13 cellular contexts compared by ENCODE assay signal in the genomic region with DNA sequence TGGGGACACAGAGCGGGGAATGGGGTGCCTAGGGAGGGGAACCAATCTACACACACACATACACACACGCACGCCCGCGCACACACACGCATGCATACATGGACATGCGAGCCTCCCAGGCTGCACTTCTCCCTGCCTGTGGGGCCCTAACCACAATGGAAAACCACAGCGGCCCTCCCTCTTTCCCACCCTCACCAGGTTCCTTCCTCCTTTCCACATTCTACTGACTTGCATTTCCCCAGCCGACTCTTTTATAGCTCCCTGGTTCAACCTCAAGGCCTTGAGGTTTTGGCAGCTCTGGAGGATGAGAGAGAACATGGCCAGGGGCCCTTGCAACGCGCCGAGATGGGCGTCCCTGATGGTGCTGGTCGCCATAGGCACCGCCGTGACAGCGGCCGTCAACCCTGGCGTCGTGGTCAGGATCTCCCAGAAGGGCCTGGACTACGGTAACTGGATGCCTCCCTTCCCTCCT. TPM values are rescaled to one million over a fixed set of nuclear protein-coding genes. Genes with fewer than 3 reads are reported as not detected.
A peak's percentile ranks its signal among the peaks of the same experiment; 100 is the strongest.
DNase-seq lines count a peak whose midpoint lies in the region; ATAC-seq, FAIRE-seq and TF ChIP-seq lines count a peak whose summit lies in the region.
"Had no signal": no experiment of that assay in that cellular context is flagged by ENCODE, and none has a peak within 500 bp of the region (broad histone marks: within the 10 kb centered on the region; RNA-seq: fewer than 3 reads in every experiment).

A gene (plus strand): TSS at position 249 of the 472 bp plus-strand sequence. CDS start 68 bp downstream, at position 317.

- H3K23ac ChIP-seq in neuronal stem cell (ENCODE audit: low read depth, low read length, poor library complexity) = no peak within 1 kb of the TSS

- intact Hi-C loops in GM12878 (cut with micrococcal nuclease; ENCODE audit: unreplicated experiment) = no loop called here

- H2AK5ac ChIP-seq in neuronal stem cell (ENCODE audit: low read depth, low read length) = peak within 1 kb of the TSS; percentile 21

- POLR2A ChIA-PET in GM12878 (lab: Charles Lee) = no interaction called here

- no peak within 1 kb of the TSS for H2BK15ac ChIP-seq in neuronal stem cell (ENCODE audit: low read length)

- no peak within 1 kb of the TSS for H4K8ac ChIP-seq in neuronal stem cell (ENCODE audit: low read depth, low read length)

- H3K4me3 Mint-ChIP-seq in activated T-helper 17 cell treated with anti-CD3 and anti-CD28 coated beads, Interleukin-2, amount 50 U/mL, for 72 hours = no peak within 1 kb of the TSS

- H3K36me3 ChIP-seq in GM12878 (ENCODE audit: control insufficient read depth in 2 of 2, insufficient read depth in 2 of 2, low read length in 1 of 2) (no peaks in the 10 kb centered on the region), neuronal stem cell (replicated peaks in 1 of 2; ENCODE audit: control insufficient read depth in 2 of 2, insufficient read depth in 2 of 2, low read length in 2 of 2) (no peaks in the 10 kb centered on the region)

- RAD21 ChIA-PET in GM12878 (lab: Charles Lee; ENCODE audit: unreplicated experiment) = no interaction called here

- in situ Hi-C loops in GM12878 (cut with MboI) = no loop called here

- no peak within 1 kb of the TSS for H4K91ac ChIP-seq in neuronal stem cell (ENCODE audit: low read depth, low read length, poor library complexity)

- H3K4me1 Mint-ChIP-seq in activated T-helper 17 cell treated with anti-CD3 and anti-CD28 coated beads, Interleukin-2, amount 50 U/mL, for 72 hours = peaks cover 4% of the 10 kb centered on the region

- H2AFZ ChIP-seq in GM12878 (ENCODE audit: control insufficient read depth, low read depth, low read length) = no peak within 1 kb of the TSS
- H2AFZ ChIP-seq in neuronal stem cell (ENCODE audit: low read length) = no peak within 1 kb of the TSS

- H3K9ac ChIP-seq in GM12878 (ENCODE audit: control insufficient read depth, insufficient read depth, low read length) (no peak within 1 kb of the TSS), neuronal stem cell (ENCODE audit: low read depth, low read length, poor library complexity) (peak within 1 kb of the TSS; percentile 34)
- H3K9ac ChIP-seq: SK-N-SH had no signal

- no peak within 1 kb of the TSS for H3K4ac ChIP-seq in neuronal stem cell (ENCODE audit: low read length)

- H3K4me1 ChIP-seq in GM12878 (ENCODE audit: control insufficient read depth, insufficient read depth, low read length) (no peaks in the 10 kb centered on the region; the same call in 1 of the 2 replicates), neuronal stem cell (ENCODE audit: control insufficient read depth in 2 of 2, insufficient read depth in 1 of 2, low read depth in 1 of 2, low read length in 2 of 2) (peaks cover 2 to 4% of the 10 kb centered on the region in 2 donors)

- H3K4me2 ChIP-seq in GM12878 (ENCODE audit: control insufficient read depth, insufficient read depth) (no peak within 1 kb of the TSS), neuronal stem cell (ENCODE audit: insufficient read depth, low read length, poor library complexity, severe bottlenecking) (no peak within 1 kb of the TSS)
- H3K4me2 ChIP-seq: SK-N-SH had no signal

- peak within 1 kb of the TSS; percentile 11 for H3K14ac ChIP-seq in neuronal stem cell (ENCODE audit: low read length)

- ATAC-seq in GM12878 (no peak), HG02759 (IDR thresholded peaks at IDR 0.05; ENCODE audit: unreplicated experiment) (no peak)
- ATAC-seq in activated T-helper 17 cell treated with anti-CD3 and anti-CD28 coated beads, Interleukin-2, amount 50 U/mL, for 72 hours (replicated peaks) = no peak

- no peak for TF ChIP-seq POLR2A in GM12878 (IDR thresholded peaks at IDR 0.05; ENCODE audit: low read depth, low read length)

- no peak within 1 kb of the TSS for H2BK5ac ChIP-seq in neuronal stem cell (ENCODE audit: low read length)

- TF ChIP-seq CTCF in GM12878 (IDR thresholded peaks at IDR 0.05 in 2 of 3, conservative IDR thresholded peaks at IDR 0.05 in 1 of 3; ENCODE audit: control insufficient read depth in 2 of 3, extremely low read depth in 1 of 3, insufficient read depth in 1 of 3, low read depth in 3 of 3, low read length in 3 of 3) = no peak

- H3K27me3 Mint-ChIP-seq in activated T-helper 17 cell treated with anti-CD3 and anti-CD28 coated beads, Interleukin-2, amount 50 U/mL, for 72 hours = peaks cover 44% of the 10 kb centered on the region

- no peak for TF ChIP-seq EP300 in GM12878 (IDR thresholded peaks at IDR 0.05; ENCODE audit: borderline replicate concordance in 1 of 2, control insufficient read depth in 1 of 2, low read depth in 2 of 2, low read length in 2 of 2)

- H3K4me3 ChIP-seq in GM12878 (no peak within 1 kb of the TSS), neuronal stem cell (ENCODE audit: low read length in 2 of 2) (no peak within 1 kb of the TSS)

- no peaks in the 10 kb centered on the region for H4K20me1 ChIP-seq in GM12878 (ENCODE audit: control insufficient read depth, insufficient read depth)

- peak within 1 kb of the TSS; percentile 70 for H3K18ac ChIP-seq in neuronal stem cell (ENCODE audit: low read length)

- 27% methylated on average over 21 of the region's 21 CpGs for WGBS in GM12878 (ENCODE audit: insufficient coverage, insufficient replicate concordance, low lambda C conversion rate, missing lambda C conversion rate)
- whole genome bisulfite sequencing in neuronal stem cell (ENCODE audit: extremely low coverage in 2 of 2, insufficient read length in 2 of 2, insufficient replicate concordance in 1 of 2), 2 donors = no CpG with 5 or more reads among the region's 21 CpGs

- H3K36me3 Mint-ChIP-seq in activated T-helper 17 cell treated with anti-CD3 and anti-CD28 coated beads, Interleukin-2, amount 50 U/mL, for 72 hours (ENCODE audit: low read depth) = no peaks in the 10 kb centered on the region

- no peak for TF ChIP-seq RAD21 in GM12878 (IDR thresholded peaks at IDR 0.05; ENCODE audit: insufficient read depth, low read depth, low read length)

- SMC1A ChIA-PET in GM12878 (lab: Charles Lee; ENCODE audit: uncharacterized antibody, unreplicated experiment) = no interaction called here

- BruUV-seq in GM12878 (replicated peaks; lab: Mats Ljungman, UMichigan) = no TSS peak

- no peak for FAIRE-seq in GM12878 (lab: Jason Lieb, UNC)

- H3K9me3 ChIP-seq in GM12878 (replicated peaks; ENCODE audit: control insufficient read depth, insufficient read depth, low read length) (no peaks in the 10 kb centered on the region), neuronal stem cell (replicated peaks in 1 of 2; ENCODE audit: control insufficient read depth in 2 of 2, insufficient read depth in 1 of 2, low read depth in 1 of 2, low read length in 2 of 2) (no peaks in the 10 kb centered on the region)
- H3K9me3 ChIP-seq: SK-N-SH had no signal

- no peaks in the 10 kb centered on the region for H3K79me1 ChIP-seq in neuronal stem cell (ENCODE audit: low read depth, low read length)

- H2BK120ac ChIP-seq in neuronal stem cell (ENCODE audit: low read depth, low read length) = no peak within 1 kb of the TSS

- DNase-seq in GF-D8 (lab: John Stamatoyannopoulos, UW) (peak; percentile 98), NOMO-1 treated with DMSO at 0.1 percent for 48 hours (lab: John Stamatoyannopoulos, UW; ENCODE audit: unreplicated experiment) (peak; percentile 98), GM12878 (ENCODE audit: low read depth, low spot score) (no peak), neuronal stem cell (ENCODE audit: low spot score) (no peak), NK-92 (lab: John Stamatoyannopoulos, UW; ENCODE audit: unreplicated experiment) (no peak), NCI-H2081 (lab: John Stamatoyannopoulos, UW) (no peak)
- DNase-seq: activated T-cell treated with anti-CD3 and anti-CD28 coated beads for 4 hours, cerebellar nuclear complex, midbrain, NCI-H187 treated with DMSO at 0.1 percent for 48 hours, SK-N-SH had no signal

- H3K27me3 ChIP-seq in GM12878 (replicated peaks in 1 of 2; ENCODE audit: control insufficient read depth in 2 of 2, insufficient read depth in 2 of 2, low read length in 1 of 2) (peaks cover 6 to 14% of the 10 kb centered on the region in 2 experiments), neuronal stem cell (ENCODE audit: control insufficient read depth in 3 of 3, insufficient read depth in 3 of 3, low read depth in 1 of 3, low read length in 3 of 3) (peaks cover 0 to 21% (median 0%) of the 10 kb centered on the region in 3 experiments)

- no peaks in the 10 kb centered on the region for H3K9me3 Mint-ChIP-seq in activated T-helper 17 cell treated with anti-CD3 and anti-CD28 coated beads, Interleukin-2, amount 50 U/mL, for 72 hours

- peak within 1 kb of the TSS; percentile 87 for H2BK12ac ChIP-seq in neuronal stem cell (ENCODE audit: low read length)

- CTCF ChIA-PET in GM12878 (lab: Yijun Ruan, JAX) = interaction anchor here (0.7 kb wide), 1 partner anchor 83 kb away, joined by 3 read pairs; no protein-coding TSS in a partner anchor

- no peak within 1 kb of the TSS for H3K27ac ChIP-seq in GM12878 (ENCODE audit: control insufficient read depth, insufficient read depth)
- H3K27ac ChIP-seq in neuronal stem cell (replicated peaks; ENCODE audit: low read length) = no peak within 1 kb of the TSS

- H3K79me2 ChIP-seq in GM12878 (ENCODE audit: control insufficient read depth, insufficient read depth, low read length) = no peaks in the 10 kb centered on the region

- no peak within 1 kb of the TSS for H3K27ac Mint-ChIP-seq in activated T-helper 17 cell treated with anti-CD3 and anti-CD28 coated beads, Interleukin-2, amount 50 U/mL, for 72 hours

TF ChIP-seq in GM12878, 131 proteins besides CTCF, POLR2A, EP300 and RAD21:
- TF ChIP-seq RUNX3 (IDR thresholded peaks at IDR 0.05; ENCODE audit: low read length) = peak; percentile 26; the same call in 1 of the 2 replicates
- TF ChIP-seq ZZZ3 (IDR thresholded peaks at IDR 0.05; ENCODE audit: control insufficient read depth, insufficient read length, low read depth) = no peak
TF ChIP-seq in GM12878: peak in this region for 1.

RNA-seq across cellular contexts. Expression of the gene that starts here (rescaled TPM):
- total RNA-seq in GM12878 (2013; cell fraction: nucleolus; rRNA removed) = not detected in 2 replicates
- total RNA-seq in GM12878 (2014; rRNA removed) (not detected in 2 replicates), GM12878 (2014; rRNA removed; fragmentation: Illumina TruSeq; extraction: Trizol) (not detected in 2 replicates), GM12878 (2021) (not detected in 2 replicates)
- polyA plus RNA-seq in GM12878 (2011; ENCODE audit: low read depth) = not detected
- polyA plus RNA-seq in GM12878 (2011; rRNA removed) (not detected in 2 replicates), GM12878 (2014; fragmentation: Illumina TruSeq; extraction: Trizol) (not detected in 2 replicates), GM12878 (2014; fragmentation: Nextera tagmentation; extraction: Ambion mirVana) (not detected), GM12878 (2014; rRNA removed) (not detected in 2 replicates), GM12878 (2016; fragmentation: Nextera tagmentation; extraction: Ambion mirVana) (not detected)
- polyA plus RNA-seq in GM12878 (2011; cell fraction: cytosol; rRNA removed) = not detected in 2 replicates
- not detected in 2 replicates for polyA plus RNA-seq in GM12878 (2011; cell fraction: nucleus; rRNA removed)
- not detected in 2 replicates for polyA plus RNA-seq in GM12878 (2012)
- polyA minus RNA-seq in GM12878 (2011; rRNA and poly(A)+ RNA removed) = not detected in 2 replicates
- polyA minus RNA-seq in GM12878 (2011; cell fraction: cytosol; rRNA and poly(A)+ RNA removed) = not detected in 2 replicates
- polyA minus RNA-seq in GM12878 (2011; cell fraction: nucleus; rRNA and poly(A)+ RNA removed) = not detected in 2 replicates
- not detected for polyA plus RNA-seq in neuronal stem cell (2013, experiment 1 of 2)
- polyA plus RNA-seq in neuronal stem cell (2013, experiment 2 of 2) = not detected
- not detected for total RNA-seq in activated T-helper 17 cell treated with anti-CD3 and anti-CD28 coated beads, Interleukin-2, amount 50 U/mL, for 72 hours
- polyA plus RNA-seq: SK-N-SH had no signal

Comparison
In these comparisons a context has a peak if more than half of its experiments do, and no peak if none do; other contexts are left out.
1. DNase-seq: peak in GF-D8 (single experiment) and NOMO-1 treated with DMSO at 0.1 percent for 48 hours (single experiment); none in GM12878 (single experiment), neuronal stem cell (single experiment), NK-92 (single experiment) and NCI-H2081 (0 of 2).